ENCODE assay signal across 8 cellular contexts in genomic region chr2:42045956-42046748, GRCh38. TPM values are rescaled to one million over a fixed set of nuclear protein-coding genes. Genes with fewer than 3 reads are reported as not detected.
DNase-seq lines count a peak whose midpoint lies in the region; ATAC-seq and TF ChIP-seq lines count a peak whose summit lies in the region.

No MANE protein-coding gene starts in this region.

- H3K36me3 ChIP-seq in BLaER1 treated with 17β-estradiol and CSF1 and Interleukin-3, amounts not matched to agents 10 nM and 100 nM: peaks cover 0 to 15% (median 0%) of the 10 kb centered on the region in 11 experiments; a peak in 3 of 22 replicates
- no peaks in the 10 kb centered on the region for H3K36me3 ChIP-seq in naive thymus-derived CD4-positive, alpha-beta T cell (ENCODE audit: control insufficient read depth in 2 of 3, insufficient read depth in 3 of 3, low read length in 3 of 3)

- DNase-seq in NCI-H146 (lab: John Stamatoyannopoulos, UW): peak; percentile 82
- no peak for DNase-seq in naive thymus-derived CD4-positive, alpha-beta T cell
- DNase-seq in A172 (ENCODE audit: low spot score): no peak
- no peak for DNase-seq in GM13976 (ENCODE audit: low spot score)
- DNase-seq in activated naive CD4-positive, alpha-beta T cell treated with anti-CD3 and anti-CD28 coated beads for 36 hours: no peak

- H3K27ac ChIP-seq in BLaER1 treated with 17β-estradiol and CSF1 and Interleukin-3, amounts not matched to agents 10 nM and 100 nM: peak overlapping the region in 6 of 11 experiments; percentile 3 to 98 (median 60); a peak in 11 of 22 replicates
- H3K27ac ChIP-seq in naive thymus-derived CD4-positive, alpha-beta T cell (ENCODE audit: low read depth, low read length): no peak overlapping the region

- POLR2A ChIA-PET in naive thymus-derived CD4-positive, alpha-beta T cell (lab: Charles Lee): no interaction called here

- peaks cover 55% of the 10 kb centered on the region for H3K4me1 Mint-ChIP-seq in brain
- peaks cover 0 to 21% (median 4%) of the 10 kb centered on the region in 7 donors for H3K4me1 Mint-ChIP-seq in naive thymus-derived CD4-positive, alpha-beta T cell
- H3K4me1 Mint-ChIP-seq in activated naive CD4-positive, alpha-beta T cell treated with anti-CD3 and anti-CD28 coated beads for 36 hours (ENCODE audit: low read depth): peaks cover 5% of the 10 kb centered on the region

- no peaks in the 10 kb centered on the region for H3K9me3 ChIP-seq in BLaER1 treated with 17β-estradiol and CSF1 and Interleukin-3, amounts not matched to agents 10 nM and 100 nM (replicated peaks in 1 of 11)
- no peaks in the 10 kb centered on the region for H3K9me3 ChIP-seq in naive thymus-derived CD4-positive, alpha-beta T cell (ENCODE audit: control insufficient read depth in 2 of 3, low read length in 3 of 3)

- peak overlapping the region in 6 of 11 experiments; percentile 16 to 99 (median 76); a peak in 9 of 22 replicates for H3K9ac ChIP-seq in BLaER1 treated with 17β-estradiol and CSF1 and Interleukin-3, amounts not matched to agents 10 nM and 100 nM

- CTCF ChIA-PET in naive thymus-derived CD4-positive, alpha-beta T cell (lab: Charles Lee): no interaction called here
- CTCF ChIA-PET in activated naive CD4-positive, alpha-beta T cell treated with anti-CD3 and anti-CD28 coated beads for 36 hours (lab: Charles Lee): interaction anchor here (0.9 to 1.7 kb wide), 3 partner anchors 11 to 192 kb away, joined by 3 to 4 read pairs (median 3); no protein-coding TSS in a partner anchor

- H3K4me2 ChIP-seq in BLaER1 treated with 17β-estradiol and CSF1 and Interleukin-3, amounts not matched to agents 10 nM and 100 nM: peak overlapping the region in 9 of 11 experiments; percentile 57 to 100 (median 98); a peak in 18 of 22 replicates

- H3K4me3 Mint-ChIP-seq in brain: peak overlapping the region; percentile 89 to 95 (median 93)
- peak overlapping the region in 9 of 10 donors; percentile 16 to 84 (median 53) for H3K4me3 Mint-ChIP-seq in naive thymus-derived CD4-positive, alpha-beta T cell
- no peak overlapping the region for H3K4me3 Mint-ChIP-seq in activated naive CD4-positive, alpha-beta T cell treated with anti-CD3 and anti-CD28 coated beads for 36 hours

- peaks cover 14% of the 10 kb centered on the region for H3K27me3 Mint-ChIP-seq in brain
- peaks cover 51 to 81% (median 58%) of the 10 kb centered on the region in 5 donors for H3K27me3 Mint-ChIP-seq in naive thymus-derived CD4-positive, alpha-beta T cell
- peaks cover 57% of the 10 kb centered on the region for H3K27me3 Mint-ChIP-seq in activated naive CD4-positive, alpha-beta T cell treated with anti-CD3 and anti-CD28 coated beads for 36 hours (ENCODE audit: low read depth)

- no peak for TF ChIP-seq CTCF in brain (conservative IDR thresholded peaks at IDR 0.05)
- TF ChIP-seq CTCF in GM13976 (IDR thresholded peaks at IDR 0.05; ENCODE audit: borderline replicate concordance, control extremely low read depth, extremely low read depth, insufficient read depth, missing control alignments): no peak

- peak overlapping the region in 4 of 5 experiments; percentile 68 to 100 (median 96) for H3K27ac Mint-ChIP-seq in brain
- no peak overlapping the region for H3K27ac Mint-ChIP-seq in naive thymus-derived CD4-positive, alpha-beta T cell
- H3K27ac Mint-ChIP-seq in activated naive CD4-positive, alpha-beta T cell treated with anti-CD3 and anti-CD28 coated beads for 36 hours: no peak overlapping the region

- H4K20me1 ChIP-seq in BLaER1 treated with 17β-estradiol and CSF1 and Interleukin-3, amounts not matched to agents 10 nM and 100 nM: peaks cover 0 to 32% (median 0%) of the 10 kb centered on the region in 11 experiments; a peak in 8 of 22 replicates

- ATAC-seq in naive thymus-derived CD4-positive, alpha-beta T cell: no peak
- no peak for ATAC-seq in GM18502 (IDR thresholded peaks at IDR 0.05; ENCODE audit: poor library complexity, unreplicated experiment)

- H3K27me3 ChIP-seq in BLaER1 treated with 17β-estradiol and CSF1 and Interleukin-3, amounts not matched to agents 10 nM and 100 nM: peaks cover 0 to 18% (median 0%) of the 10 kb centered on the region in 11 experiments; a peak in 4 of 22 replicates
- H3K27me3 ChIP-seq in naive thymus-derived CD4-positive, alpha-beta T cell (ENCODE audit: control insufficient read depth in 2 of 2, insufficient read depth in 2 of 2, low read length in 2 of 2): peaks cover 0 to 3% of the 10 kb centered on the region in 2 donors

- H3K4me1 ChIP-seq in BLaER1 treated with 17β-estradiol and CSF1 and Interleukin-3, amounts not matched to agents 10 nM and 100 nM: peaks cover 24 to 76% (median 70%) of the 10 kb centered on the region in 10 experiments
- H3K4me1 ChIP-seq in naive thymus-derived CD4-positive, alpha-beta T cell (ENCODE audit: control insufficient read depth in 2 of 2, insufficient read depth in 2 of 2, low read length in 2 of 2): no peaks in the 10 kb centered on the region

- in situ Hi-C loops in GM13976 (cut with MboI; ENCODE audit: low sequenced_read_pairs, unreplicated experiment): no loop called here

- H3K36me3 Mint-ChIP-seq in brain: no peaks in the 10 kb centered on the region
- peaks cover 0 to 5% (median 0%) of the 10 kb centered on the region in 5 donors for H3K36me3 Mint-ChIP-seq in naive thymus-derived CD4-positive, alpha-beta T cell
- no peaks in the 10 kb centered on the region for H3K36me3 Mint-ChIP-seq in activated naive CD4-positive, alpha-beta T cell treated with anti-CD3 and anti-CD28 coated beads for 36 hours (ENCODE audit: low read depth)

- intact Hi-C loops in naive thymus-derived CD4-positive, alpha-beta T cell (cut with micrococcal nuclease): no loop called here
- intact Hi-C loops in activated naive CD4-positive, alpha-beta T cell treated with anti-CD3 and anti-CD28 coated beads for 36 hours (cut with micrococcal nuclease): no loop called here

- peak overlapping the region in 1 of 10 experiments; percentile 99; a peak in 1 of 20 replicates for H3K4me3 ChIP-seq in BLaER1 treated with 17β-estradiol and CSF1 and Interleukin-3, amounts not matched to agents 10 nM and 100 nM
- no peak overlapping the region for H3K4me3 ChIP-seq in naive thymus-derived CD4-positive, alpha-beta T cell (ENCODE audit: low read length)

- H3K9me3 Mint-ChIP-seq in brain: no peaks in the 10 kb centered on the region
- H3K9me3 Mint-ChIP-seq in naive thymus-derived CD4-positive, alpha-beta T cell: peaks cover 0 to 3% (median 0%) of the 10 kb centered on the region in 11 donors
- no peaks in the 10 kb centered on the region for H3K9me3 Mint-ChIP-seq in activated naive CD4-positive, alpha-beta T cell treated with anti-CD3 and anti-CD28 coated beads for 36 hours

RNA-seq across cellular contexts. Expression of gene PKDCC, which starts 1.7 kb away (rescaled TPM):
- 4.1 TPM for polyA plus RNA-seq in brain (ENCODE audit: insufficient read depth, low read depth, low replicate concordance)
- total RNA-seq in naive thymus-derived CD4-positive, alpha-beta T cell: not detected
- not detected for polyA plus RNA-seq in naive thymus-derived CD4-positive, alpha-beta T cell
- 4.8 and 6.4 TPM in 2 replicates for total RNA-seq in A172 (2014; rRNA removed; shearing (Covaris generic))
- total RNA-seq in activated naive CD4-positive, alpha-beta T cell treated with anti-CD3 and anti-CD28 coated beads for 36 hours: not detected

Comparison
In these comparisons a context has a peak if more than half of its experiments do, and no peak if none do; other contexts are left out.
1. H3K27ac Mint-ChIP-seq: peak in brain (4 of 5); none in naive thymus-derived CD4-positive, alpha-beta T cell (0 of 9) and activated naive CD4-positive, alpha-beta T cell treated with anti-CD3 and anti-CD28 coated beads for 36 hours (single experiment).